Comparison of ENCODE assay signal across 11 cellular contexts in genomic region chr16:20595068-20595467, GRCh38. TPM values are rescaled to one million over a fixed set of nuclear protein-coding genes. Genes with fewer than 3 reads are reported as not detected.
"Had no signal": no experiment of that assay in that cellular context is flagged by ENCODE, and none has a peak within 500 bp of the region (broad histone marks: within the 10 kb centered on the region; RNA-seq: fewer than 3 reads in every experiment).

No MANE protein-coding gene starts in this region.

RNA-seq across cellular contexts. Expression of gene ACSM2B, which starts 18.9 kb away (rescaled TPM):
- total RNA-seq: OCI-LY7, PC-3, PC-9, Peyer's patch, Right ventricle myocardium inferior, Right ventricle myocardium superior, RPMI7951, SJCRH30, SJSA1, SK-MEL-5 had no signal
- polyA plus RNA-seq: SK-N-SH had no signal
